ENCODE assay signal across 8 cellular contexts in genomic region chr2:127885780-127886592, GRCh38. TPM values are rescaled to one million over a fixed set of nuclear protein-coding genes. Genes with fewer than 3 reads are reported as not detected.
DNase-seq lines count a peak whose midpoint lies in the region; ATAC-seq and TF ChIP-seq lines count a peak whose summit lies in the region.
"Not testable (repeated sequence)": the region's sequence is repeated elsewhere in the genome, so short reads cannot be mapped to it uniquely, and the experiment has no call there.

Gene AMMECR1L (minus strand): TSS chr2:127885956. CDS start chr2:127874234, 11,722 bp downstream.

- WGBS in GM23248 (ENCODE audit: low coverage in 1 of 2, low lambda C conversion rate in 2 of 2, missing lambda C conversion rate in 2 of 2), 2 experiments, result 0% methylated on average over 28 to 59 of the region's 85 CpGs

- H3K4me1 ChIP-seq in DOHH2 (ENCODE audit: control insufficient read depth, low read length) (peaks cover 38% of the 10 kb centered on the region), GM23248 (ENCODE audit: insufficient read depth) (peaks cover 21% of the 10 kb centered on the region), KMS-11 (ENCODE audit: low read depth, poor library complexity, severe bottlenecking) (peaks cover 27% of the 10 kb centered on the region)

- peaks cover 27 to 56% (median 44%) of the 10 kb centered on the region in 4 donors for H3K4me1 Mint-ChIP-seq in naive thymus-derived CD8-positive, alpha-beta T cell

- H3K4me3 ChIP-seq in DOHH2 (ENCODE audit: low read length) (peak within 1 kb of the TSS; percentile 89), GM23248 (peak within 1 kb of the TSS; percentile 85), KMS-11 (IDR thresholded peaks at IDR 0.05; ENCODE audit: insufficient read depth, low read depth, low read length) (peak within 1 kb of the TSS; percentile 44), SK-N-MC (peak within 1 kb of the TSS; percentile 79), fibroblast of the aortic adventitia (ENCODE audit: low read depth, low read length) (peak within 1 kb of the TSS; percentile 75)

- H3K27ac Mint-ChIP-seq in naive thymus-derived CD8-positive, alpha-beta T cell, result peak within 1 kb of the TSS; percentile 63 to 94 (median 93)

- H3K36me3 Mint-ChIP-seq in naive thymus-derived CD8-positive, alpha-beta T cell, result peaks cover 0 to 30% (median 9%) of the 10 kb centered on the region in 3 donors

- peak; percentile 78 for DNase-seq in GM23248
- DNase-seq in SK-N-MC (ENCODE audit: low read depth, low spot score), result not testable (repeated sequence)
- peak; percentile 63 for DNase-seq in activated gamma-delta T cell treated with Interleukin-2 at 50 U/mL for 16 hours
- DNase-seq in fibroblast of the aortic adventitia (ENCODE audit: low read depth), result peak; percentile 75
- DNase-seq in naive thymus-derived CD8-positive, alpha-beta T cell, result peak; percentile 55 to 90 (median 74)
- peak; percentile 53 for DNase-seq in stimulated activated CD8-positive, alpha-beta memory T cell treated with anti-CD3 and anti-CD28 coated beads, Interleukin-7, amount 100 ng/mL, for 48 hours (ENCODE audit: extremely low read depth in 1 of 2, low read depth in 1 of 2)

- H3K79me2 ChIP-seq in DOHH2 (ENCODE audit: control insufficient read depth, low read length), result peaks cover 54% of the 10 kb centered on the region
- peaks cover 63% of the 10 kb centered on the region for H3K79me2 ChIP-seq in GM23248 (ENCODE audit: insufficient read depth)
- peaks cover 18% of the 10 kb centered on the region; the same call in 1 of the 2 replicates for H3K79me2 ChIP-seq in KMS-11 (ENCODE audit: insufficient read depth, low read depth)

- H3K9ac ChIP-seq in GM23248 (peak within 1 kb of the TSS; percentile 93), KMS-11 (peak within 1 kb of the TSS; percentile 37; the same call in 1 of the 2 replicates), SK-N-MC (ENCODE audit: insufficient read length) (peak within 1 kb of the TSS; percentile 75)

- H3K9me3 ChIP-seq in DOHH2 (ENCODE audit: control insufficient read depth, insufficient read depth, low read length); GM23248 (ENCODE audit: low read depth); SK-N-MC (ENCODE audit: low read depth, low read length): not testable (repeated sequence)

- H3K27me3 ChIP-seq in DOHH2 (ENCODE audit: control insufficient read depth, low read length); GM23248 (replicated peaks; ENCODE audit: insufficient read depth); KMS-11 (ENCODE audit: insufficient read depth, low read depth): not testable (repeated sequence)

- peak; percentile 87 to 92 for ATAC-seq in naive thymus-derived CD8-positive, alpha-beta T cell

- not testable (repeated sequence) for TF ChIP-seq CTCF in DOHH2 (IDR thresholded peaks at IDR 0.05; ENCODE audit: low read depth, low read length, poor library complexity, severe bottlenecking); KMS-11 (conservative IDR thresholded peaks at IDR 0.05; ENCODE audit: low read depth, low read length); fibroblast of the aortic adventitia (IDR thresholded peaks at IDR 0.05; ENCODE audit: insufficient read depth, low read length)

- not testable (repeated sequence) for H3K27me3 Mint-ChIP-seq in naive thymus-derived CD8-positive, alpha-beta T cell

- not testable (repeated sequence) for H3F3A ChIP-seq in DOHH2 (ENCODE audit: control insufficient read depth, insufficient read depth)
- peaks cover 28% of the 10 kb centered on the region for H3F3A ChIP-seq in GM23248 (ENCODE audit: insufficient read depth)

- H2AFZ ChIP-seq in GM23248, result peak within 1 kb of the TSS; percentile 67
- peak within 1 kb of the TSS; percentile 18; the same call in 1 of the 2 replicates for H2AFZ ChIP-seq in KMS-11 (ENCODE audit: low read depth)

- H4K20me1 ChIP-seq in DOHH2 (ENCODE audit: control insufficient read depth, insufficient read depth, low read depth, low read length); GM23248 (ENCODE audit: insufficient read depth); KMS-11 (ENCODE audit: insufficient read depth): not testable (repeated sequence)

- not testable (repeated sequence) for H3K9me3 Mint-ChIP-seq in naive thymus-derived CD8-positive, alpha-beta T cell

- POLR2A ChIA-PET in naive thymus-derived CD8-positive, alpha-beta T cell (lab: Charles Lee), result interaction anchor here (0.6 kb wide), 1 partner anchor 106 kb away, joined by 4 read pairs; no protein-coding TSS in a partner anchor

- H3K4me3 Mint-ChIP-seq in naive thymus-derived CD8-positive, alpha-beta T cell, result peak within 1 kb of the TSS; percentile 83 to 96 (median 89)

- H3K36me3 ChIP-seq in DOHH2 (ENCODE audit: control insufficient read depth, low read length), result peaks cover 40% of the 10 kb centered on the region
- peaks cover 26% of the 10 kb centered on the region for H3K36me3 ChIP-seq in GM23248 (ENCODE audit: low read depth)
- H3K36me3 ChIP-seq in KMS-11 (ENCODE audit: insufficient read depth), result not testable (repeated sequence)
- peaks cover 30% of the 10 kb centered on the region for H3K36me3 ChIP-seq in SK-N-MC (ENCODE audit: insufficient read depth, low read length)

- H3K27ac ChIP-seq in DOHH2 (ENCODE audit: low read depth, low read length), result peak within 1 kb of the TSS; percentile 34
- peak within 1 kb of the TSS; percentile 96 for H3K27ac ChIP-seq in GM23248
- H3K27ac ChIP-seq in KMS-11, result not testable (repeated sequence)
- peak within 1 kb of the TSS; percentile 83 for H3K27ac ChIP-seq in SK-N-MC

- peak within 1 kb of the TSS; percentile 100 for H3K4me2 ChIP-seq in DOHH2 (ENCODE audit: low read length)
- H3K4me2 ChIP-seq in GM23248 (ENCODE audit: unreplicated experiment), result peak within 1 kb of the TSS; percentile 98
- H3K4me2 ChIP-seq in KMS-11, result peak within 1 kb of the TSS; percentile 71

- not testable (repeated sequence) for H3K9me2 ChIP-seq in DOHH2 (replicated peaks; ENCODE audit: control insufficient read depth, low read length); GM23248 (ENCODE audit: insufficient read depth)

- in situ Hi-C loops in GM23248 (cut with MboI), result not testable (repeated sequence)

RNA-seq across cellular contexts. Expression of gene AMMECR1L, which starts in this region (rescaled TPM):
- total RNA-seq in GM23248 (2014; rRNA removed; shearing (Covaris generic)), result 19.0 and 20.9 TPM in 2 replicates
- 13.2 TPM in 2 replicates for polyA plus RNA-seq in GM23248 (2016; fragmentation: Nextera tagmentation; extraction: Ambion mirVana)
- total RNA-seq in fibroblast of the aortic adventitia (ENCODE audit: low replicate concordance), result 7.6 and 12.4 TPM in 2 replicates
- 10 to 100 TPM; 13.5 to 14.0 TPM for total RNA-seq in naive thymus-derived CD8-positive, alpha-beta T cell
- polyA plus RNA-seq in naive thymus-derived CD8-positive, alpha-beta T cell, result 1 to 10 TPM; 2.6 to 7.0 (median 3.2) TPM

Comparison
In these comparisons a context has a peak if more than half of its experiments do, and no peak if none do; other contexts are left out.
1. H3K9ac ChIP-seq: peak in every context shown above with its lines; median percentile 93 in GM23248; 75 in SK-N-MC; 37 in KMS-11.